8 cellular contexts compared by ENCODE assay signal in genomic region chr6:110537208-110538123, GRCh38.
A peak's percentile ranks its signal among the peaks of the same experiment; 100 is the strongest.
DNase-seq lines count a peak whose midpoint lies in the region; ATAC-seq, FAIRE-seq and TF ChIP-seq lines count a peak whose summit lies in the region.

No MANE protein-coding gene starts in this region.

- H4K8ac ChIP-seq in H1 (ENCODE audit: extremely low read depth, insufficient read depth, low read length), result no peak overlapping the region
- H4K8ac ChIP-seq in trophoblast cell (ENCODE audit: low read depth, low read length), result no peak overlapping the region

- H3K14ac ChIP-seq in H1 (ENCODE audit: insufficient read length) (no peak overlapping the region), trophoblast cell (ENCODE audit: low read length) (no peak overlapping the region)

- no peak for TF ChIP-seq RAD21 in H1 (IDR thresholded peaks at IDR 0.05 in 1 of 2, conservative IDR thresholded peaks at IDR 0.05 in 1 of 2; ENCODE audit: low read depth in 2 of 2, low read length in 2 of 2)

- no peaks in the 10 kb centered on the region for H3K36me3 ChIP-seq in H1 (ENCODE audit: control insufficient read depth in 2 of 4, insufficient read depth in 4 of 4, low read length in 3 of 4)
- H3K36me3 ChIP-seq in trophoblast cell (ENCODE audit: control insufficient read depth in 1 of 2, insufficient read depth in 2 of 2, low read length in 2 of 2), result no peaks in the 10 kb centered on the region

- H3K9me3 ChIP-seq in H1 (ENCODE audit: insufficient read depth in 2 of 2, low read depth in 1 of 2, low read length in 1 of 2) (peaks cover 7 to 11% of the 10 kb centered on the region in 2 experiments), trophoblast cell (ENCODE audit: insufficient read depth, low read depth, low read length) (peaks cover 4% of the 10 kb centered on the region)

- H3K23ac ChIP-seq in H1 (ENCODE audit: insufficient read length), result no peak overlapping the region
- no peak overlapping the region for H3K23ac ChIP-seq in trophoblast cell (ENCODE audit: low read length)

- H4K12ac ChIP-seq in trophoblast cell (ENCODE audit: low read depth, low read length), result no peak overlapping the region

- no peak overlapping the region for H4K91ac ChIP-seq in H1 (replicated peaks; ENCODE audit: insufficient read length, low read length)
- H4K91ac ChIP-seq in trophoblast cell (ENCODE audit: low read depth, low read length), result no peak overlapping the region

- H3K79me2 ChIP-seq in H1 (ENCODE audit: control insufficient read depth in 1 of 2, insufficient read depth in 2 of 2, low read length in 2 of 2) (no peaks in the 10 kb centered on the region), trophoblast cell (ENCODE audit: control insufficient read depth, insufficient read depth, low read length, poor library complexity) (no peaks in the 10 kb centered on the region)

- DNase-seq in H54 (ENCODE audit: insufficient read length, low spot score) (peak; percentile 6), OCI-M1 (lab: John Stamatoyannopoulos, UW) (peak; percentile 69), H1 (ENCODE audit: low read depth in 1 of 2, low spot score in 2 of 2) (no peak), trophoblast cell (peak; percentile 48 to 72), NCI-H2081 (lab: John Stamatoyannopoulos, UW) (no peak)
- no peak for DNase-seq in stimulated activated CD8-positive, alpha-beta memory T cell treated with anti-CD3 and anti-CD28 coated beads, Interleukin-4, amount 100 ng/mL, for 48 hours
- DNase-seq in stimulated activated CD4-positive, alpha-beta T cell treated with anti-CD3 and anti-CD28 coated beads, Interleukin-1b, Interleukin-23, amount 100 ng/mL, for 48 hours, result no peak

- H4K5ac ChIP-seq in H1 (ENCODE audit: insufficient read length, low read depth, low read length), result no peak overlapping the region

- FAIRE-seq in H54 (lab: Jason Lieb, UNC), result peak; percentile 73
- FAIRE-seq in H1 (lab: Jason Lieb, UNC), result no peak

- POLR2A ChIA-PET in H1 (lab: Charles Lee; ENCODE audit: partially characterized antibody), result interaction anchor here (1.4 kb wide), 2 partner anchors 278 to 337 kb away, joined by 3 to 4 read pairs; partner anchors contain the start of genes AMD1 and CDK19

- no peak overlapping the region for H2BK20ac ChIP-seq in H1 (ENCODE audit: low read length)

- H2AFZ ChIP-seq in H1 (ENCODE audit: low read length) (peak overlapping the region; percentile 19), trophoblast cell (ENCODE audit: insufficient read depth, low read length, poor library complexity) (no peak overlapping the region)

- H2BK120ac ChIP-seq in H1 (replicated peaks; ENCODE audit: low read depth, low read length), result no peak overlapping the region
- no peak overlapping the region for H2BK120ac ChIP-seq in trophoblast cell (ENCODE audit: insufficient read depth, low read length, poor library complexity)

- TF ChIP-seq EP300 in H1 (IDR thresholded peaks at IDR 0.05; ENCODE audit: borderline replicate concordance in 1 of 2, low read depth in 2 of 2, low read length in 2 of 2), result no peak

- CTCF ChIA-PET in H1 (lab: Charles Lee; ENCODE audit: partially characterized antibody), result interaction anchor here (1.2 to 2.1 kb wide), 3 partner anchors 8 to 45 kb away, joined by 3 to 11 read pairs (median 7); no protein-coding TSS in a partner anchor

- no peaks in the 10 kb centered on the region for H3K4me1 ChIP-seq in H1 (replicated peaks in 1 of 4; ENCODE audit: control insufficient read depth in 3 of 4, insufficient read depth in 4 of 4, low read length in 3 of 4)
- H3K4me1 ChIP-seq in trophoblast cell (ENCODE audit: control insufficient read depth in 1 of 2, insufficient read depth in 2 of 2, low read length in 2 of 2), result peaks cover 3 to 9% of the 10 kb centered on the region in 2 experiments

- no peak for TF ChIP-seq CTCF in H1 (IDR thresholded peaks at IDR 0.05; ENCODE audit: control extremely low read depth in 1 of 3, insufficient read depth in 1 of 3, low read depth in 1 of 3, low read length in 3 of 3)

- H3K79me1 ChIP-seq in H1 (ENCODE audit: low read depth, low read length), result no peaks in the 10 kb centered on the region
- H3K79me1 ChIP-seq in trophoblast cell (ENCODE audit: low read length), result no peaks in the 10 kb centered on the region

- H3K27ac ChIP-seq in H1 (ENCODE audit: low read depth, low read length) (no peak overlapping the region), trophoblast cell (ENCODE audit: low read depth, low read length) (peak overlapping the region; percentile 61)

- H3K27me3 ChIP-seq in H1 (replicated peaks in 1 of 4; ENCODE audit: control insufficient read depth in 3 of 4, extremely low read depth in 1 of 4, insufficient read depth in 3 of 4, low read length in 3 of 4), result no peaks in the 10 kb centered on the region
- H3K27me3 ChIP-seq in trophoblast cell (ENCODE audit: insufficient read depth, low read length), result no peaks in the 10 kb centered on the region

- no peak overlapping the region for H2BK15ac ChIP-seq in H1 (ENCODE audit: low read length)

- TF ChIP-seq POLR2A in H54 (IDR thresholded peaks at IDR 0.05; ENCODE audit: low read depth, low read length), result no peak
- no peak for TF ChIP-seq POLR2A in H1 (IDR thresholded peaks at IDR 0.05; ENCODE audit: control extremely low read depth in 1 of 2, low read depth in 2 of 2, low read length in 2 of 2)

- no peak overlapping the region for H3K9ac ChIP-seq in H1 (replicated peaks in 1 of 4; ENCODE audit: extremely low read depth in 1 of 4, low read depth in 3 of 4, low read length in 3 of 4)
- H3K9ac ChIP-seq in trophoblast cell (ENCODE audit: low read length), result no peak overlapping the region

- H2AK5ac ChIP-seq in H1 (ENCODE audit: low read depth, low read length) (no peak overlapping the region), trophoblast cell (ENCODE audit: low read length) (no peak overlapping the region)

- no peak overlapping the region for H2BK5ac ChIP-seq in H1 (ENCODE audit: low read depth, low read length)
- no peak overlapping the region for H2BK5ac ChIP-seq in trophoblast cell (ENCODE audit: low read depth, low read length, poor library complexity)

- H4K20me1 ChIP-seq in H1 (replicated peaks in 1 of 2; ENCODE audit: control insufficient read depth in 1 of 2, insufficient read depth in 2 of 2, low read length in 2 of 2), result no peaks in the 10 kb centered on the region

- no peak for ATAC-seq in HG03196 (IDR thresholded peaks at IDR 0.05; ENCODE audit: unreplicated experiment)

- H3K18ac ChIP-seq in H1 (ENCODE audit: extremely low read depth, low read length) (no peak overlapping the region), trophoblast cell (ENCODE audit: low read length) (no peak overlapping the region)

- H3K23me2 ChIP-seq in H1 (ENCODE audit: low read depth, low read length), result no peaks in the 10 kb centered on the region

- H3K4me3 ChIP-seq in H1 (ENCODE audit: extremely low read depth in 1 of 4, insufficient read depth in 2 of 4, low read depth in 3 of 4, low read length in 4 of 4), result no peak overlapping the region
- no peak overlapping the region for H3K4me3 ChIP-seq in trophoblast cell (ENCODE audit: low read depth, low read length)

- 79% methylated on average over 8 of the region's 8 CpGs; no CpG with 5 or more reads in 1 of the 2 experiments for WGBS in H1 (ENCODE audit: extremely low coverage in 1 of 2, insufficient coverage in 1 of 2, insufficient read length in 1 of 2, insufficient replicate concordance in 2 of 2, low coverage in 1 of 2, low lambda C conversion rate in 2 of 2, missing lambda C conversion rate in 1 of 2), 2 experiments
- WGBS in trophoblast cell (ENCODE audit: extremely low coverage, insufficient coverage, insufficient read length), result no CpG with 5 or more reads among the region's 8 CpGs

- H2BK12ac ChIP-seq in H1 (ENCODE audit: low read depth, low read length), result no peak overlapping the region
- no peak overlapping the region for H2BK12ac ChIP-seq in trophoblast cell (ENCODE audit: low read length)

- no peak overlapping the region for H3K56ac ChIP-seq in H1 (replicated peaks; ENCODE audit: insufficient read length, low read depth, low read length)

- no peak overlapping the region for H3K4me2 ChIP-seq in H1 (ENCODE audit: insufficient read depth in 1 of 2, low read depth in 2 of 2, low read length in 2 of 2)
- no peak overlapping the region for H3K4me2 ChIP-seq in trophoblast cell (ENCODE audit: low read length)

- H3K4ac ChIP-seq in H1 (replicated peaks; ENCODE audit: insufficient read length, low read depth, low read length) (no peak overlapping the region), trophoblast cell (ENCODE audit: low read depth, low read length) (no peak overlapping the region)

TF ChIP-seq in H1, 55 proteins besides CTCF, POLR2A, EP300 and RAD21:
- no peak for TF ChIP-seq KDM1A (IDR thresholded peaks at IDR 0.05; ENCODE audit: borderline replicate concordance, low read length)
- no peak for TF ChIP-seq HDAC6 (IDR thresholded peaks at IDR 0.05; ENCODE audit: low read depth, low read length)

Comparison
In these comparisons a context has a peak if more than half of its experiments do, and no peak if none do; other contexts are left out.
1. DNase-seq: peak in H54 (single experiment), OCI-M1 (single experiment) and trophoblast cell (2 of 2); none in H1 (0 of 2), NCI-H2081 (0 of 2), stimulated activated CD8-positive, alpha-beta memory T cell treated with anti-CD3 and anti-CD28 coated beads, Interleukin-4, amount 100 ng/mL, for 48 hours (single experiment) and stimulated activated CD4-positive, alpha-beta T cell treated with anti-CD3 and anti-CD28 coated beads, Interleukin-1b, Interleukin-23, amount 100 ng/mL, for 48 hours (single experiment).